2 cellular contexts compared by ENCODE assay signal in genomic region chrX:70446380-70447350, GRCh38.
TF ChIP-seq lines count a peak whose summit lies in the region.

No MANE protein-coding gene starts in this region.

TF ChIP-seq in HEK293T, 16 proteins besides CTCF, POLR2A, EP300 and RAD21:
- TF ChIP-seq PKNOX1 (IDR thresholded peaks at IDR 0.05) (no peak), HDGF (IDR thresholded peaks at IDR 0.05; ENCODE audit: borderline replicate concordance) (no peak)

TF ChIP-seq in H1, 55 proteins besides CTCF, POLR2A, EP300 and RAD21:
- no peak for TF ChIP-seq TAF1 (IDR thresholded peaks at IDR 0.05; ENCODE audit: low read depth, low read length)
- no peak for TF ChIP-seq JUN (IDR thresholded peaks at IDR 0.05; ENCODE audit: low read depth, low read length)
- no peak for TF ChIP-seq SUZ12 (IDR thresholded peaks at IDR 0.05; ENCODE audit: low read length)
- TF ChIP-seq CEBPB (IDR thresholded peaks at IDR 0.05; ENCODE audit: low read depth, low read length): no peak
- TF ChIP-seq ATF2 (IDR thresholded peaks at IDR 0.05; ENCODE audit: low read length): no peak
- no peak for TF ChIP-seq NRF1 (IDR thresholded peaks at IDR 0.05; ENCODE audit: low read depth, low read length)
- TF ChIP-seq EGR1 (IDR thresholded peaks at IDR 0.05; ENCODE audit: borderline replicate concordance, low read depth, low read length): no peak
- no peak for TF ChIP-seq SIRT6 (IDR thresholded peaks at IDR 0.05; ENCODE audit: low read length)
- no peak for TF ChIP-seq NANOG (IDR thresholded peaks at IDR 0.05; ENCODE audit: insufficient read depth, low read depth, low read length, poor library complexity, severe bottlenecking)
- TF ChIP-seq RFX5 (IDR thresholded peaks at IDR 0.05; ENCODE audit: borderline replicate concordance, low read depth, low read length): no peak
- no peak for TF ChIP-seq PHF8 (conservative IDR thresholded peaks at IDR 0.05; ENCODE audit: low read depth, low read length)
- TF ChIP-seq POLR2AphosphoS5 (IDR thresholded peaks at IDR 0.05; ENCODE audit: low read depth, low read length): no peak
